In genomic region chr4:33873791-33874190, GRCh38 we compare ENCODE assay signal across 38 cellular contexts.
"Had no signal": no experiment of that assay in that cellular context is flagged by ENCODE, and none has a peak within 500 bp of the region (broad histone marks: within the 10 kb centered on the region; RNA-seq: fewer than 3 reads in every experiment).

No MANE protein-coding gene starts in this region.

- H3K4me3 Mint-ChIP-seq: activated naive CD4-positive, alpha-beta T cell treated with anti-CD3 and anti-CD28 coated beads for 36 hours; activated naive CD4-positive, alpha-beta T cell treated with anti-CD3 and anti-CD28 coated beads, Interleukin-2, amount 10 ng/mL, durations not matched to agents 7 days and 5 days; activated naive CD4-positive, alpha-beta T cell treated with anti-CD3 and anti-CD28 coated beads, Interleukin-2, amount 50 U/mL, for 24 hours; activated naive CD8-positive, alpha-beta T cell; activated naive CD8-positive, alpha-beta T cell treated with anti-CD3 and anti-CD28 coated beads for 36 hours; activated naive CD8-positive, alpha-beta T cell treated with anti-CD3 and anti-CD28 coated beads, Interleukin-2, amount 10 ng/mL, durations not matched to agents 7 days and 5 days; activated naive CD8-positive, alpha-beta T cell treated with anti-CD3 and anti-CD28 coated beads, Interleukin-2, amount 50 U/mL, for 24 hours; activated T-cell treated with anti-CD3 and anti-CD28 coated beads, Interleukin-2, amount 50 U/mL, for 24 hours; activated T-cell treated with anti-CD3 and anti-CD28 coated beads, Interleukin-2, amount 50 U/mL, for 4 hours; activated T-cell treated with anti-CD3 and anti-CD28 coated beads, Interleukin-2, amount 50 U/mL, for 72 hours; activated T-helper 1 cell treated with anti-CD3 and anti-CD28 coated beads, Interleukin-12 subunit alpha, Interleukin-12 subunit beta, Interleukin-2, Interleukin-4 antibody, amounts not matched to agents 30 ng/mL and 10 ng/mL and 1 ng/mL, durations not matched to agents 14 hours and 24 hours and 36 hours; activated T-helper 17 cell treated with anti-CD3 and anti-CD28 coated beads, Interleukin-2, amount 50 U/mL, for 72 hours; brain; central memory CD8-positive, alpha-beta T cell had no signal

- H3K9me3 ChIP-seq: adrenal gland, ascending aorta, body of pancreas had no signal

- H3K4me1 Mint-ChIP-seq: activated naive CD4-positive, alpha-beta T cell treated with anti-CD3 and anti-CD28 coated beads, Interleukin-2, amount 10 ng/mL, durations not matched to agents 7 days and 5 days; activated naive CD4-positive, alpha-beta T cell treated with anti-CD3 and anti-CD28 coated beads, Interleukin-2, amount 50 U/mL, for 24 hours; activated naive CD8-positive, alpha-beta T cell treated with anti-CD3 and anti-CD28 coated beads for 36 hours; activated naive CD8-positive, alpha-beta T cell treated with anti-CD3 and anti-CD28 coated beads, Interleukin-2, amount 10 ng/mL, durations not matched to agents 7 days and 5 days; activated naive CD8-positive, alpha-beta T cell treated with anti-CD3 and anti-CD28 coated beads, Interleukin-2, amount 50 U/mL, for 24 hours; activated T-helper 17 cell treated with anti-CD3 and anti-CD28 coated beads, Interleukin-2, amount 50 U/mL, for 72 hours; brain; central memory CD8-positive, alpha-beta T cell had no signal

- H3K36me3 ChIP-seq: adrenal gland, ascending aorta, brain microvascular endothelial cell, breast epithelium, cardiac muscle cell had no signal

- H3K27me3 ChIP-seq: adrenal gland, ascending aorta, body of pancreas, brain microvascular endothelial cell, breast epithelium, cardiac muscle cell had no signal

- DNase-seq: activated effector memory CD4-positive, alpha-beta T cell treated with anti-CD3 and anti-CD28 coated beads, Interleukin-2, amount 50 U/mL, for 16 hours; activated effector memory CD4-positive, alpha-beta T cell treated with Interleukin-2 at 50 U/mL for 16 hours; activated gamma-delta T cell; activated gamma-delta T cell treated with Interleukin-2 at 50 U/mL for 16 hours; activated naive CD4-positive, alpha-beta T cell; activated naive CD4-positive, alpha-beta T cell treated with anti-CD3 and anti-CD28 coated beads for 36 hours; activated naive CD4-positive, alpha-beta T cell treated with anti-CD3 and anti-CD28 coated beads, Interleukin-2, amount 10 ng/mL, durations not matched to agents 7 days and 5 days; activated naive CD4-positive, alpha-beta T cell treated with anti-CD3 and anti-CD28 coated beads, Interleukin-2, amount 50 U/mL, for 16 hours; activated naive CD4-positive, alpha-beta T cell treated with Interleukin-2 at 50 U/mL for 16 hours; activated naive CD8-positive, alpha-beta T cell treated with anti-CD3 and anti-CD28 coated beads for 36 hours; activated naive CD8-positive, alpha-beta T cell treated with anti-CD3 and anti-CD28 coated beads, Interleukin-2, amount 10 ng/mL, durations not matched to agents 7 days and 5 days; activated naive CD8-positive, alpha-beta T cell treated with anti-CD3 and anti-CD28 coated beads, Interleukin-2, amount 50 U/mL, for 24 hours; activated T-cell treated with anti-CD3 and anti-CD28 coated beads, Interleukin-2, amount 50 U/mL, for 1 hour; activated T-cell treated with anti-CD3 and anti-CD28 coated beads, Interleukin-2, amount 50 U/mL, for 24 hours; activated T-cell treated with anti-CD3 and anti-CD28 coated beads, Interleukin-2, amount 50 U/mL, for 4 hours; activated T-cell treated with anti-CD3 and anti-CD28 coated beads, Interleukin-2, amount 50 U/mL, for 48 hours; activated T-cell treated with anti-CD3 and anti-CD28 coated beads, Interleukin-2, amount 50 U/mL, for 72 hours; adrenal gland; amniotic stem cell; amygdala; anterior cingulate cortex; aorta; body of pancreas; brain microvascular endothelial cell; caudate nucleus; central memory CD4-positive, alpha-beta T cell; cerebellar nuclear complex had no signal

- H3K27ac ChIP-seq: adrenal gland, ascending aorta, body of pancreas, brain microvascular endothelial cell, breast epithelium, cardiac muscle cell had no signal

- H3K4me1 ChIP-seq: adrenal gland, ascending aorta, body of pancreas, breast epithelium had no signal

- H3K4me3 ChIP-seq: adrenal gland, ascending aorta, body of pancreas, breast epithelium, cardiac muscle cell had no signal

- H3K27ac Mint-ChIP-seq: activated naive CD4-positive, alpha-beta T cell treated with anti-CD3 and anti-CD28 coated beads for 36 hours; activated naive CD4-positive, alpha-beta T cell treated with anti-CD3 and anti-CD28 coated beads, Interleukin-2, amount 10 ng/mL, durations not matched to agents 7 days and 5 days; activated naive CD4-positive, alpha-beta T cell treated with anti-CD3 and anti-CD28 coated beads, Interleukin-2, amount 50 U/mL, for 24 hours; activated naive CD4-positive, alpha-beta T cell treated with anti-CD3 and anti-CD28 coated beads, Interleukin-2, amount 50 U/mL, for 72 hours; activated naive CD8-positive, alpha-beta T cell; activated naive CD8-positive, alpha-beta T cell treated with anti-CD3 and anti-CD28 coated beads for 36 hours; activated naive CD8-positive, alpha-beta T cell treated with anti-CD3 and anti-CD28 coated beads, Interleukin-2, amount 10 ng/mL, durations not matched to agents 7 days and 5 days; activated naive CD8-positive, alpha-beta T cell treated with anti-CD3 and anti-CD28 coated beads, Interleukin-2, amount 50 U/mL, for 24 hours; activated T-cell treated with anti-CD3 and anti-CD28 coated beads, Interleukin-2, amount 50 U/mL, for 24 hours; activated T-cell treated with anti-CD3 and anti-CD28 coated beads, Interleukin-2, amount 50 U/mL, for 72 hours; activated T-helper 1 cell treated with anti-CD3 and anti-CD28 coated beads, Interleukin-12 subunit alpha, Interleukin-12 subunit beta, Interleukin-2, Interleukin-4 antibody, amounts not matched to agents 30 ng/mL and 10 ng/mL and 1 ng/mL, durations not matched to agents 14 hours and 24 hours and 36 hours; activated T-helper 17 cell treated with anti-CD3 and anti-CD28 coated beads, Interleukin-2, amount 50 U/mL, for 72 hours; activated T-helper 2 cell treated with anti-CD3 and anti-CD28 coated beads, Interferon-gamma antibody, Interleukin-2, Interleukin-4, amounts not matched to agents 10 μg/mL and 5 μg/mL and 100 μg/mL, durations not matched to agents 14 hours and 24 hours and 36 hours; brain had no signal

- H3K36me3 Mint-ChIP-seq: activated naive CD4-positive, alpha-beta T cell treated with anti-CD3 and anti-CD28 coated beads, Interleukin-2, amount 10 ng/mL, durations not matched to agents 7 days and 5 days; activated naive CD4-positive, alpha-beta T cell treated with anti-CD3 and anti-CD28 coated beads, Interleukin-2, amount 50 U/mL, for 24 hours; activated naive CD4-positive, alpha-beta T cell treated with anti-CD3 and anti-CD28 coated beads, Interleukin-2, amount 50 U/mL, for 72 hours; activated naive CD8-positive, alpha-beta T cell; activated naive CD8-positive, alpha-beta T cell treated with anti-CD3 and anti-CD28 coated beads for 36 hours; activated naive CD8-positive, alpha-beta T cell treated with anti-CD3 and anti-CD28 coated beads, Interleukin-2, amount 10 ng/mL, durations not matched to agents 7 days and 5 days; brain had no signal

- H3K27me3 Mint-ChIP-seq: activated naive CD4-positive, alpha-beta T cell treated with anti-CD3 and anti-CD28 coated beads, Interleukin-2, amount 10 ng/mL, durations not matched to agents 7 days and 5 days; activated naive CD4-positive, alpha-beta T cell treated with anti-CD3 and anti-CD28 coated beads, Interleukin-2, amount 50 U/mL, for 24 hours; activated naive CD8-positive, alpha-beta T cell; activated naive CD8-positive, alpha-beta T cell treated with anti-CD3 and anti-CD28 coated beads for 36 hours; activated naive CD8-positive, alpha-beta T cell treated with anti-CD3 and anti-CD28 coated beads, Interleukin-2, amount 10 ng/mL, durations not matched to agents 7 days and 5 days; activated naive CD8-positive, alpha-beta T cell treated with anti-CD3 and anti-CD28 coated beads, Interleukin-2, amount 50 U/mL, for 24 hours; activated T-cell treated with anti-CD3 and anti-CD28 coated beads, Interleukin-2, amount 50 U/mL, for 24 hours; activated T-helper 17 cell treated with anti-CD3 and anti-CD28 coated beads, Interleukin-2, amount 50 U/mL, for 72 hours; central memory CD8-positive, alpha-beta T cell had no signal
